In the genomic region with DNA sequence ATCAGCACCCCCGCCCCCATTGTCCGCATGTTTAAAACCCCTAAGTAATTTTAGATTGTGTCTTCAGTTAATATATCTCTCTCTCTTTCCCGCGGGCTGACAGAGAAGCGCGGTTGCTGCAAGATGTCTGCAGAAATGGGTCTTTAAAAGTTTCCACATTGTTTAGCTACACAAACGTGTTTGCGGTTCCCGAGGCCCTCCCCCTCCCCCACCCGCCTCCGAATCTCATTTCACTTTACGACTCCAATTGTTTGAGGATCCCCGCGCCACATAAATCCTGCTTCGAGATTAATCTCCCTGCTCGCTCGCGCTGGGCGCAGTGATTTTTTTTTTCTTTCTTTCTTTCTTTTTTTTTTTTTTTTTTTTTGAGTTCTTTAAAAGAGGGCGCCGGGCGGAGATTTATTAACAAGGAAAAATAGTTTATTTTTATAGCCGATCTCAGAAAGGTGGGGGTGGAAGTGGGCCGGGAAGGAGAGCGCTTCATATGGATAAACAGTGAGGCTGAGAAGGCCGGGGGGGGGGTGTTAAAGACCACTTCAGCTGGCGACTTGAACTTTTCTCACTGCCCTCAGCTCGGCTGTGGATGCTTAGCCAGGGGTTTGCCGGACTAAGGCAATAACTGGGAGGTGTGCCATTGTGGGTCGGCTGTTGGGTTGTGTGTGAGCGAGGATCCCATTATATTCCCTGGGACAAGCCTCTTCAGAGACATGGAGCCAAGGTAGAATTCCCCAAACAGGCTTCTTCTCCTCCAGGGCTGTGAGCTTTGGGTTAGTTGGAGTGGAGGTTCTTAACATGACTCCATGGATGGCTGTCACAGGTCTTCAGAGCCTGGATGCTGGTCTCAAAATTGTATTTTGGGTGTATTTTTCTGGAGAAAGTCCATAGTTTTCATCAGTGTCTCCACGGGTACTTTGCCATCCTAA, we compare ENCODE assay signal across 18 cellular contexts. TPM values are rescaled to one million over a fixed set of nuclear protein-coding genes. Genes with fewer than 3 reads are reported as not detected.
DNase-seq lines count a peak whose midpoint lies in the region; ATAC-seq and TF ChIP-seq lines count a peak whose summit lies in the region.
"Had no signal": no experiment of that assay in that cellular context is flagged by ENCODE, and none has a peak within 500 bp of the region (broad histone marks: within the 10 kb centered on the region; RNA-seq: fewer than 3 reads in every experiment).

No MANE protein-coding gene starts in this region.

- no peak overlapping the region for H4K8ac ChIP-seq in mesenchymal stem cell (ENCODE audit: low read length)

- H2BK15ac ChIP-seq in mesenchymal stem cell (ENCODE audit: low read depth, poor library complexity, severe bottlenecking), result no peak overlapping the region

- no peaks in the 10 kb centered on the region for H3K79me2 ChIP-seq in osteoblast (ENCODE audit: insufficient read depth, low read length)

- TF ChIP-seq CTCF in heart right ventricle (IDR thresholded peaks at IDR 0.05) (no peak), endodermal cell (conservative IDR thresholded peaks at IDR 0.05) (no peak), osteoblast (IDR thresholded peaks at IDR 0.05; ENCODE audit: extremely low read depth, low read depth, low read length) (no peak)

- H4K20me1 ChIP-seq in osteoblast (ENCODE audit: insufficient read depth, low read length), result no peaks in the 10 kb centered on the region

- H3K79me1 ChIP-seq in mesenchymal stem cell (replicated peaks; ENCODE audit: low read length, poor library complexity, severe bottlenecking), result no peaks in the 10 kb centered on the region

- no peak overlapping the region for H3K18ac ChIP-seq in mesenchymal stem cell (ENCODE audit: low read depth in 1 of 2, low read length in 2 of 2)

- no peak overlapping the region for H3K4ac ChIP-seq in mesenchymal stem cell (ENCODE audit: low read depth in 1 of 2, low read length in 2 of 2)

- no peak overlapping the region for H3K27ac Mint-ChIP-seq in endodermal cell
- H3K27ac Mint-ChIP-seq: CD14-positive monocyte; CD8-positive, alpha-beta T cell; IgD-negative memory B cell had no signal

- DNase-seq in right cardiac atrium (peak in 1 of 3 donors; percentile 32), heart right ventricle (no peak), H7 (peak; percentile 59), endodermal cell (peak; percentile 68), osteoblast (ENCODE audit: insufficient read length, low spot score, missing footprints) (peak; percentile 77), SJCRH30 (no peak), mesenchymal stem cell (no peak), hepatic stellate cell (ENCODE audit: low spot score) (no peak)
- DNase-seq: CD8-positive, alpha-beta T cell; COR-L47; DMS153; EL; GDM1; KG1 had no signal

- H3K4me2 ChIP-seq in osteoblast (ENCODE audit: insufficient read depth, low read length), result no peak overlapping the region
- no peak overlapping the region for H3K4me2 ChIP-seq in mesenchymal stem cell (ENCODE audit: low read length, poor library complexity, severe bottlenecking)

- H3K4me3 Mint-ChIP-seq in endodermal cell, result no peak overlapping the region
- H3K4me3 Mint-ChIP-seq: CD8-positive, alpha-beta T cell had no signal

- intact Hi-C loops in right cardiac atrium (cut with DNase I) (loop anchor here in 1 of 4 donors (5.0 kb wide), 1 partner anchor 43 kb away; no protein-coding TSS in a partner anchor), heart right ventricle (cut with DNase I) (no loop called here)

- peaks cover 100% of the 10 kb centered on the region for H3K27me3 Mint-ChIP-seq in endodermal cell (ENCODE audit: insufficient read depth)

- H2AFZ ChIP-seq in osteoblast (ENCODE audit: low read length) (no peak overlapping the region), mesenchymal stem cell (ENCODE audit: low read depth, low read length) (no peak overlapping the region)

- H3K4me1 ChIP-seq in right cardiac atrium (ENCODE audit: control insufficient read depth, insufficient read depth, low read length) (no peaks in the 10 kb centered on the region), heart right ventricle (peaks cover 0 to 37% (median 10%) of the 10 kb centered on the region in 9 donors), endodermal cell (ENCODE audit: control insufficient read depth, insufficient read depth, low read length) (peaks cover 3% of the 10 kb centered on the region), osteoblast (ENCODE audit: insufficient read depth, low read length) (no peaks in the 10 kb centered on the region), SJCRH30 (no peaks in the 10 kb centered on the region), mesenchymal stem cell (ENCODE audit: control insufficient read depth, insufficient read depth, low read depth, low read length) (peaks cover 7% of the 10 kb centered on the region)

- no peak overlapping the region for H2AK5ac ChIP-seq in mesenchymal stem cell (ENCODE audit: low read length, severe bottlenecking)

- ATAC-seq in right cardiac atrium, result no peak
- ATAC-seq in heart right ventricle, result no peak
- ATAC-seq: CD8-positive, alpha-beta T cell; HCT116 had no signal

- H2BK12ac ChIP-seq in mesenchymal stem cell (ENCODE audit: low read length in 2 of 2), result no peak overlapping the region

- no peak overlapping the region for H2BK120ac ChIP-seq in mesenchymal stem cell (ENCODE audit: low read depth, low read length)

- H3K36me3 ChIP-seq in heart right ventricle, result no peaks in the 10 kb centered on the region
- no peaks in the 10 kb centered on the region for H3K36me3 ChIP-seq in H7 (replicated peaks; ENCODE audit: control insufficient read depth, insufficient read depth, low read length)
- no peaks in the 10 kb centered on the region for H3K36me3 ChIP-seq in endodermal cell (ENCODE audit: control insufficient read depth, insufficient read depth, low read length)
- H3K36me3 ChIP-seq in osteoblast (ENCODE audit: insufficient read depth, low read length), result no peaks in the 10 kb centered on the region
- H3K36me3 ChIP-seq in SJCRH30, result no peaks in the 10 kb centered on the region
- no peaks in the 10 kb centered on the region for H3K36me3 ChIP-seq in mesenchymal stem cell (ENCODE audit: control insufficient read depth in 1 of 2, insufficient read depth in 2 of 2, low read depth in 1 of 2, low read length in 2 of 2)

- no peak overlapping the region for H2BK5ac ChIP-seq in mesenchymal stem cell (ENCODE audit: low read depth, low read length, poor library complexity, severe bottlenecking)

- no peaks in the 10 kb centered on the region for H3K36me3 Mint-ChIP-seq in endodermal cell (ENCODE audit: low read depth)
- H3K36me3 Mint-ChIP-seq: CD14-positive monocyte; CD8-positive, alpha-beta T cell; IgD-negative memory B cell had no signal

- H3K23ac ChIP-seq in mesenchymal stem cell (ENCODE audit: low read length in 2 of 2), result no peak overlapping the region

- no peak overlapping the region for H4K91ac ChIP-seq in mesenchymal stem cell (ENCODE audit: low read length)

- WGBS in right cardiac atrium, result 25% methylated on average over 32 of the region's 32 CpGs
- WGBS in heart right ventricle, 2 donors, result 17 to 21% methylated on average over 32 of the region's 32 CpGs
- 7 to 20% methylated on average over 4 to 31 of the region's 32 CpGs for WGBS in endodermal cell (ENCODE audit: insufficient coverage in 1 of 2, insufficient read length in 1 of 2), 2 experiments
- WGBS in mesenchymal stem cell, result 14% methylated on average over 27 of the region's 32 CpGs

- H3K4me3 ChIP-seq in right cardiac atrium (ENCODE audit: low read length) (peak overlapping the region; percentile 40), heart right ventricle (no peak overlapping the region), H7 (ENCODE audit: insufficient read depth, low read depth, low read length) (no peak overlapping the region), endodermal cell (ENCODE audit: low read length) (no peak overlapping the region), osteoblast (ENCODE audit: insufficient read depth, low read length) (no peak overlapping the region), SJCRH30 (no peak overlapping the region), mesenchymal stem cell (ENCODE audit: insufficient read depth in 1 of 2, low read depth in 1 of 2, low read length in 2 of 2) (no peak overlapping the region)

- peaks cover 12% of the 10 kb centered on the region for H3K4me1 Mint-ChIP-seq in endodermal cell
- H3K4me1 Mint-ChIP-seq: CD14-positive monocyte had no signal

- no peaks in the 10 kb centered on the region for H3K27me3 ChIP-seq in right cardiac atrium (ENCODE audit: control insufficient read depth, insufficient read depth)
- peaks cover 9 to 100% (median 97%) of the 10 kb centered on the region in 7 donors for H3K27me3 ChIP-seq in heart right ventricle
- peaks cover 99% of the 10 kb centered on the region for H3K27me3 ChIP-seq in H7 (ENCODE audit: control insufficient read depth, insufficient read depth, low read length)
- peaks cover 100% of the 10 kb centered on the region for H3K27me3 ChIP-seq in endodermal cell (ENCODE audit: control insufficient read depth, insufficient read depth, low read length, poor library complexity, severe bottlenecking)
- H3K27me3 ChIP-seq in osteoblast (ENCODE audit: insufficient read depth, low read length), result peaks cover 13% of the 10 kb centered on the region
- no peaks in the 10 kb centered on the region for H3K27me3 ChIP-seq in SJCRH30
- peaks cover 94% of the 10 kb centered on the region in 2 experiments for H3K27me3 ChIP-seq in mesenchymal stem cell (ENCODE audit: control insufficient read depth in 1 of 2, insufficient read depth in 1 of 2, low read length in 2 of 2)

- H3K27ac ChIP-seq in right cardiac atrium (ENCODE audit: low read length) (peak overlapping the region; percentile 93), heart right ventricle (no peak overlapping the region), endodermal cell (ENCODE audit: low read depth, low read length) (no peak overlapping the region), osteoblast (ENCODE audit: low read depth, low read length) (no peak overlapping the region), SJCRH30 (no peak overlapping the region), mesenchymal stem cell (ENCODE audit: low read length, poor library complexity, severe bottlenecking) (no peak overlapping the region)

- no peaks in the 10 kb centered on the region for H3K9me3 ChIP-seq in right cardiac atrium (ENCODE audit: control insufficient read depth, low read length)
- H3K9me3 ChIP-seq in heart right ventricle, result no peaks in the 10 kb centered on the region
- H3K9me3 ChIP-seq in endodermal cell (ENCODE audit: control insufficient read depth, low read length), result peaks cover 6% of the 10 kb centered on the region
- no peaks in the 10 kb centered on the region for H3K9me3 ChIP-seq in osteoblast (ENCODE audit: low read depth, low read length)
- no peaks in the 10 kb centered on the region for H3K9me3 ChIP-seq in SJCRH30 (replicated peaks)
- H3K9me3 ChIP-seq in mesenchymal stem cell (ENCODE audit: control insufficient read depth, low read length), result no peaks in the 10 kb centered on the region

- no peaks in the 10 kb centered on the region for H3K9me3 Mint-ChIP-seq in endodermal cell
- H3K9me3 Mint-ChIP-seq: CD8-positive, alpha-beta T cell had no signal

- no peak overlapping the region for H3K14ac ChIP-seq in mesenchymal stem cell (ENCODE audit: low read length in 2 of 2)

- no peak overlapping the region for H3K9ac ChIP-seq in endodermal cell (ENCODE audit: extremely low read depth, low read length, poor library complexity, severe bottlenecking)
- no peak overlapping the region for H3K9ac ChIP-seq in mesenchymal stem cell (ENCODE audit: low read length)

RNA-seq across cellular contexts. Expression of gene TBX5, which starts 39.7 kb away (rescaled TPM):
- total RNA-seq in right cardiac atrium (100 to 1,000 TPM; 181 to 275 (median 191) TPM), heart right ventricle (10 to 100 TPM; 24.6 to 70.1 (median 54.3) TPM), endodermal cell (not detected), osteoblast (not detected in 2 replicates)
- polyA plus RNA-seq in right cardiac atrium (97.3 TPM), heart right ventricle (10 to 100 TPM in 1 of 2 donors, 1 to 10 TPM in 1; 4.0 to 30.2 TPM)
- total RNA-seq in H7 (2014; rRNA removed; shearing (Covaris generic)), result not detected in 2 replicates
- 0.14 TPM for polyA plus RNA-seq in endodermal cell (2013, experiment 1 of 2)
- polyA plus RNA-seq in endodermal cell (2013, experiment 2 of 2), result 0.17 TPM
- total RNA-seq in SJCRH30 (2014; rRNA removed; shearing (Covaris generic)), result not detected in 2 replicates
- polyA plus RNA-seq in mesenchymal stem cell (2013, experiment 1 of 2), result not detected
- polyA plus RNA-seq in mesenchymal stem cell (2013, experiment 2 of 2), result not detected
- total RNA-seq: CD8-positive, alpha-beta T cell; HT-29 had no signal
- polyA plus RNA-seq: CD14-positive monocyte, IgD-negative memory B cell had no signal

Comparison
In these comparisons a context has a peak if more than half of its experiments do, and no peak if none do; other contexts are left out.
1. DNase-seq: peak in H7 (single experiment), endodermal cell (single experiment) and osteoblast (single experiment); none in heart right ventricle (0 of 2), SJCRH30 (0 of 2), mesenchymal stem cell (single experiment) and hepatic stellate cell (single experiment).
2. RNA of gene TBX5, which starts 39.7 kb away (total RNA-seq): 181 to 275 TPM in right cardiac atrium and 24.6 to 70.1 TPM in heart right ventricle; not detected in H7, not detected in endodermal cell, not detected in osteoblast and not detected in SJCRH30; every median in the first group is over 10 times any median in the second.